Comparison of ENCODE assay signal across 16 cellular contexts in genomic region chr2:117979911-117980341, GRCh38. TPM values are rescaled to one million over a fixed set of nuclear protein-coding genes. Genes with fewer than 3 reads are reported as not detected.
DNase-seq lines count a peak whose midpoint lies in the region; FAIRE-seq and TF ChIP-seq lines count a peak whose summit lies in the region.
"Had no signal": no experiment of that assay in that cellular context is flagged by ENCODE, and none has a peak within 500 bp of the region (broad histone marks: within the 10 kb centered on the region; RNA-seq: fewer than 3 reads in every experiment).

No MANE protein-coding gene starts in this region.

- FAIRE-seq in urothelium cell line (lab: Jason Lieb, UNC) = no peak
- FAIRE-seq: pancreas had no signal

- 92 to 97% methylated on average over 2 of the region's 2 CpGs for WGBS in thyroid gland, 2 donors

- H3K27me3 ChIP-seq in adipocyte (replicated peaks; ENCODE audit: control insufficient read depth, insufficient read depth, low read length) (no peaks in the 10 kb centered on the region), thyroid gland (no peaks in the 10 kb centered on the region)
- H3K27me3 ChIP-seq: esophagus muscularis mucosa, pancreas had no signal

- H3K9me3 ChIP-seq in adipocyte (ENCODE audit: control insufficient read depth, low read length) (no peaks in the 10 kb centered on the region), thyroid gland (no peaks in the 10 kb centered on the region)
- H3K9me3 ChIP-seq: esophagus muscularis mucosa, pancreas had no signal

- no peak for TF ChIP-seq POLR2A in thyroid gland (IDR thresholded peaks at IDR 0.05)

- peak overlapping the region; percentile 56 for H3K9ac ChIP-seq in adipocyte (ENCODE audit: low read length)

- intact Hi-C loops in thyroid gland (cut with DNase I) = no loop called here

- peaks cover 31% of the 10 kb centered on the region for H3K4me1 ChIP-seq in adipocyte (ENCODE audit: control insufficient read depth, insufficient read depth, low read length)
- H3K4me1 ChIP-seq in thyroid gland = peaks cover 5 to 9% of the 10 kb centered on the region in 2 donors
- H3K4me1 ChIP-seq: pancreas had no signal

- H3K4me3 ChIP-seq in adipocyte (ENCODE audit: low read length) (peak overlapping the region; percentile 59), skin epidermis (no peak overlapping the region), thyroid gland (replicated peaks in 1 of 3) (no peak overlapping the region)
- H3K4me3 ChIP-seq: coronary artery, esophagus muscularis mucosa, pancreas had no signal

- peak; percentile 40 for DNase-seq in GM03348 (ENCODE audit: low spot score)
- DNase-seq in adipocyte (ENCODE audit: low read depth) = peak; percentile 36
- DNase-seq in iris pigment epithelial cell (ENCODE audit: low read depth) = peak; percentile 64
- DNase-seq in stimulated activated naive CD4-positive, alpha-beta T cell (lab: John Stamatoyannopoulos, UW) = no peak
- DNase-seq in urothelium cell line (ENCODE audit: low spot score) = no peak
- no peak for DNase-seq in thyroid gland
- DNase-seq in NCI-H2081 (lab: John Stamatoyannopoulos, UW) = no peak
- DNase-seq: activated CD4-positive, alpha-beta T cell treated with anti-CD3 and anti-CD28 coated beads, Interleukin-2, amount 10 ng/mL, durations not matched to agents 24 days and 14 days; activated T-cell treated with anti-CD3 and anti-CD28 coated beads, Interleukin-2, amount 50 U/mL, for 24 hours; CD4-positive, CD25-positive, alpha-beta regulatory T cell; mesendoderm; NCI-H1436 treated with DMSO at 0.1 percent for 48 hours; pancreas had no signal

- H3K27ac ChIP-seq in skin epidermis = peak overlapping the region in 18 of 21 experiments; percentile 8 to 89 (median 62)
- no peak overlapping the region for H3K27ac ChIP-seq in thyroid gland
- H3K27ac ChIP-seq: coronary artery, pancreas had no signal

- peaks cover 44% of the 10 kb centered on the region for H3K36me3 ChIP-seq in adipocyte (ENCODE audit: control insufficient read depth, insufficient read depth, low read length, severe bottlenecking)
- H3K36me3 ChIP-seq in thyroid gland = peaks cover 3 to 7% of the 10 kb centered on the region in 2 donors

- no peak for TF ChIP-seq CTCF in thyroid gland (IDR thresholded peaks at IDR 0.05)

RNA-seq across cellular contexts. Expression of gene CCDC93, which starts 33.9 kb away (rescaled TPM):
- 10 to 100 TPM; 25.6 to 52.4 (median 33.1) TPM for total RNA-seq in thyroid gland

Comparison
In these comparisons a context has a peak if more than half of its experiments do, and no peak if none do; other contexts are left out.
1. DNase-seq: peak in GM03348 (single experiment), adipocyte (single experiment) and iris pigment epithelial cell (single experiment); none in stimulated activated naive CD4-positive, alpha-beta T cell (0 of 6), urothelium cell line (single experiment), thyroid gland (0 of 2) and NCI-H2081 (0 of 2).
2. H3K27ac ChIP-seq: peak in skin epidermis (18 of 21); none in thyroid gland (0 of 3).